ENCODE assay signal across 30 cellular contexts in the genomic region with DNA sequence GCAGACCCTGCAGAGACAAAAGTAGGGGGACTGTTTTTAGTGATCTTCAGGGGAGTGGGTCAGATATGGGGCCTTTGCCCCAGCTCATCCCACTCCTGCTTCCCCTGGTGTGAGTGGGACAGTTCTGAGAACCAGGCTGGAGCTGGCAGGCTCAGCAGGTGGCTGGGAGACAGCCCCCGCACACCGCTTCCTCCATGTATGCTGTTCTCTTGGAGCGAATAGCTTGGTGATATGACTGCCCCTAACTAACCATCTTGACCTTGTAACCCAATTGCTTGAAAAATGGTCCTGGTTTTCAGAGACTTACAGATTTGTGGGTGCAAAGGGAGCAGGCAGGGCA.
"Had no signal": no experiment of that assay in that cellular context is flagged by ENCODE, and none has a peak within 500 bp of the region (broad histone marks: within the 10 kb centered on the region; RNA-seq: fewer than 3 reads in every experiment).

No MANE protein-coding gene starts in this region.

- H3K36me3 Mint-ChIP-seq: naive B cell; naive thymus-derived CD8-positive, alpha-beta T cell; natural killer cell treated with Interleukin-12 subunit alpha and Interleukin-12 subunit beta and Interleukin-15 and Interleukin-18, amount 100 ng/mL, for 72 hours; stimulated activated effector memory CD8-positive, alpha-beta T cell treated with anti-CD3 and anti-CD28 coated beads, Interleukin-12 subunit alpha, Interleukin-12 subunit beta, amount 100 ng/mL, for 72 hours; stimulated activated naive B cell treated with anti-CD40 and anti-IgM and Interleukin-4, amounts not matched to agents 10 μg/mL and 1 μg/mL and 100 μg/mL, for 72 hours had no signal

- H3K79me2 ChIP-seq: parathyroid adenoma had no signal

- ATAC-seq: naive thymus-derived CD8-positive, alpha-beta T cell; natural killer cell treated with Interleukin-12 subunit alpha and Interleukin-12 subunit beta and Interleukin-15 and Interleukin-18, amount 100 ng/mL, for 72 hours; psoas muscle; right cardiac atrium; right lobe of liver; stimulated activated effector memory CD8-positive, alpha-beta T cell treated with anti-CD3 and anti-CD28 coated beads, Interleukin-12 subunit alpha, Interleukin-12 subunit beta, amount 100 ng/mL, for 72 hours; stimulated activated naive B cell treated with anti-CD40 and anti-IgM and Interleukin-4, amounts not matched to agents 10 μg/mL and 1 μg/mL and 100 μg/mL, for 72 hours; upper lobe of right lung had no signal

- H3K27ac ChIP-seq: neutrophil, ovary, parathyroid adenoma, psoas muscle, right lobe of liver, sigmoid colon, stomach, thoracic aorta, thyroid gland, tibial nerve, upper lobe of right lung, uterus had no signal

- H2AFZ ChIP-seq: parathyroid adenoma had no signal

- H3K9me3 ChIP-seq: neutrophil, ovary, psoas muscle, right lobe of liver, sigmoid colon, stomach, thoracic aorta, thyroid gland, tibial nerve, upper lobe of right lung, uterus had no signal

- H3K9me3 Mint-ChIP-seq: naive B cell; naive thymus-derived CD8-positive, alpha-beta T cell; natural killer cell treated with Interleukin-12 subunit alpha and Interleukin-12 subunit beta and Interleukin-15 and Interleukin-18, amount 100 ng/mL, for 72 hours; nephron progenitor cell; neural crest cell; stimulated activated effector memory CD8-positive, alpha-beta T cell treated with anti-CD3 and anti-CD28 coated beads, Interleukin-12 subunit alpha, Interleukin-12 subunit beta, amount 100 ng/mL, for 72 hours; stimulated activated naive B cell treated with anti-CD40 and anti-IgM and Interleukin-4, amounts not matched to agents 10 μg/mL and 1 μg/mL and 100 μg/mL, for 72 hours; stimulated activated naive CD8-positive, alpha-beta T cell treated with anti-CD3 and anti-CD28 coated beads, Interleukin-15, Interleukin-2, amounts not matched to agents 100 ng/mL and 50 ng/mL, for 24 hours had no signal

- H3K27me3 ChIP-seq: ovary, right lobe of liver, thyroid gland, upper lobe of right lung, uterus had no signal

- H3K4me1 ChIP-seq: parathyroid adenoma, psoas muscle, sigmoid colon, upper lobe of right lung, uterus had no signal

- H3K4me3 ChIP-seq: ovary, psoas muscle, right lobe of liver, sigmoid colon, stomach, thoracic aorta, thyroid gland, tibial nerve, upper lobe of right lung, uterus had no signal

- DNase-seq: naive B cell; naive thymus-derived CD8-positive, alpha-beta T cell; nephron progenitor cell; nucleus accumbens; ovary; sigmoid colon; small intestine; stimulated activated CD4-positive, alpha-beta T cell treated with anti-CD3 and anti-CD28 coated beads, Interleukin-15, amount 100 ng/mL, for 24 hours; stimulated activated CD4-positive, alpha-beta T cell treated with anti-CD3 and anti-CD28 coated beads, Interleukin-2, amount 100 ng/mL, for 24 hours; stimulated activated CD4-positive, alpha-beta T cell treated with anti-CD3 and anti-CD28 coated beads, Interleukin-2, amount 100 ng/mL, for 48 hours; stimulated activated CD4-positive, alpha-beta T cell treated with anti-CD3 and anti-CD28 coated beads, Interleukin-4, amount 100 ng/mL, for 24 hours; stimulated activated naive B cell treated with anti-CD40 and anti-IgM and Interleukin-4, amounts not matched to agents 10 μg/mL and 1 μg/mL and 100 μg/mL, for 72 hours; stimulated activated naive CD4-positive, alpha-beta T cell treated with Interleukin-2 at 50 U/mL for 16 hours; stomach; thyroid gland; trophoblast cell; upper lobe of right lung; uterus had no signal

- H3K27ac Mint-ChIP-seq: naive thymus-derived CD8-positive, alpha-beta T cell; nephron progenitor cell; progenitor cell of endocrine pancreas; stimulated activated effector memory CD8-positive, alpha-beta T cell treated with anti-CD3 and anti-CD28 coated beads, Interleukin-12 subunit alpha, Interleukin-12 subunit beta, amount 100 ng/mL, for 72 hours; stimulated activated naive B cell treated with anti-CD40 and anti-IgM and Interleukin-4, amounts not matched to agents 10 μg/mL and 1 μg/mL and 100 μg/mL, for 72 hours; stimulated activated naive CD8-positive, alpha-beta T cell treated with anti-CD3 and anti-CD28 coated beads, Interleukin-15, Interleukin-2, amounts not matched to agents 100 ng/mL and 50 ng/mL, for 24 hours had no signal

- H3K4me3 Mint-ChIP-seq: naive B cell; natural killer cell treated with Interleukin-12 subunit alpha and Interleukin-12 subunit beta and Interleukin-15 and Interleukin-18, amount 100 ng/mL, for 72 hours; nephron progenitor cell; neural crest cell; stimulated activated effector memory CD8-positive, alpha-beta T cell treated with anti-CD3 and anti-CD28 coated beads, Interleukin-12 subunit alpha, Interleukin-12 subunit beta, amount 100 ng/mL, for 72 hours; stimulated activated naive B cell treated with anti-CD40 and anti-IgM and Interleukin-4, amounts not matched to agents 10 μg/mL and 1 μg/mL and 100 μg/mL, for 72 hours; stimulated activated naive CD8-positive, alpha-beta T cell treated with anti-CD3 and anti-CD28 coated beads, Interleukin-15, Interleukin-2, amounts not matched to agents 100 ng/mL and 50 ng/mL, for 24 hours had no signal

- H3K9ac ChIP-seq: parathyroid adenoma had no signal

- H3K36me3 ChIP-seq: neutrophil, ovary, right lobe of liver, sigmoid colon, thoracic aorta, thyroid gland, tibial nerve, upper lobe of right lung, uterus had no signal
